15 cellular contexts compared by ENCODE assay signal in genomic region chr15:100096700-100097099, GRCh38.
"Had no signal": no experiment of that assay in that cellular context is flagged by ENCODE, and none has a peak within 500 bp of the region (broad histone marks: within the 10 kb centered on the region; RNA-seq: fewer than 3 reads in every experiment).

No MANE protein-coding gene starts in this region.

- H3K79me2 ChIP-seq: hepatocyte had no signal

- ATAC-seq: natural killer cell; stimulated activated memory B cell treated with anti-CD40 and anti-IgM and Interleukin-4, amounts not matched to agents 10 μg/mL and 1 μg/mL and 100 μg/mL, for 72 hours had no signal

- H3K4me2 ChIP-seq: hepatocyte had no signal

- H3K27me3 ChIP-seq: hepatocyte, ovary, right atrium auricular region, testis, tibial nerve had no signal

- H3K9me3 Mint-ChIP-seq: natural killer cell; stimulated activated naive CD8-positive, alpha-beta T cell treated with anti-CD3 and anti-CD28 coated beads, Interleukin-15, Interleukin-2, amounts not matched to agents 100 ng/mL and 50 ng/mL, for 24 hours had no signal

- H3K4me1 Mint-ChIP-seq: natural killer cell; stimulated activated memory B cell treated with anti-CD40 and anti-IgM and Interleukin-4, amounts not matched to agents 10 μg/mL and 1 μg/mL and 100 μg/mL, for 72 hours had no signal

- H3K36me3 ChIP-seq: ovary, right atrium auricular region, tibial nerve had no signal

- H3K4me3 Mint-ChIP-seq: natural killer cell; neural crest cell; stimulated activated memory B cell treated with anti-CD40 and anti-IgM and Interleukin-4, amounts not matched to agents 10 μg/mL and 1 μg/mL and 100 μg/mL, for 72 hours; stimulated activated naive CD8-positive, alpha-beta T cell treated with anti-CD3 and anti-CD28 coated beads, Interleukin-15, Interleukin-2, amounts not matched to agents 100 ng/mL and 50 ng/mL, for 24 hours had no signal

- H2AFZ ChIP-seq: hepatocyte had no signal

- H3K36me3 Mint-ChIP-seq: natural killer cell; stimulated activated memory B cell treated with anti-CD40 and anti-IgM and Interleukin-4, amounts not matched to agents 10 μg/mL and 1 μg/mL and 100 μg/mL, for 72 hours had no signal

- H3K4me3 ChIP-seq: hepatocyte, ovary, right atrium auricular region, testis, tibial nerve had no signal

- H3K27ac Mint-ChIP-seq: natural killer cell; stimulated activated memory B cell treated with anti-CD40 and anti-IgM and Interleukin-4, amounts not matched to agents 10 μg/mL and 1 μg/mL and 100 μg/mL, for 72 hours; stimulated activated naive CD8-positive, alpha-beta T cell treated with anti-CD3 and anti-CD28 coated beads, Interleukin-15, Interleukin-2, amounts not matched to agents 100 ng/mL and 50 ng/mL, for 24 hours had no signal

- H3K27ac ChIP-seq: hepatocyte, ovary, right atrium auricular region, testis, tibial nerve had no signal

- H3K27me3 Mint-ChIP-seq: stimulated activated memory B cell treated with anti-CD40 and anti-IgM and Interleukin-4, amounts not matched to agents 10 μg/mL and 1 μg/mL and 100 μg/mL, for 72 hours; stimulated activated naive CD8-positive, alpha-beta T cell treated with anti-CD3 and anti-CD28 coated beads, Interleukin-15, Interleukin-2, amounts not matched to agents 100 ng/mL and 50 ng/mL, for 24 hours had no signal

- H3K4me1 ChIP-seq: right atrium auricular region, testis had no signal

- H3K9me3 ChIP-seq: ovary, right atrium auricular region, testis, tibial nerve had no signal

- DNase-seq: dermis blood vessel endothelial cell; effector CD4-positive, alpha-beta T cell; foreskin melanocyte; kidney glomerular epithelial cell; natural killer cell; ovary; small intestine; stimulated activated CD4-positive, alpha-beta T cell treated with anti-CD3 and anti-CD28 coated beads, Interleukin-4, amount 100 ng/mL, for 1 hour; testis had no signal
